ENCODE assay signal across 14 cellular contexts in the genomic region with DNA sequence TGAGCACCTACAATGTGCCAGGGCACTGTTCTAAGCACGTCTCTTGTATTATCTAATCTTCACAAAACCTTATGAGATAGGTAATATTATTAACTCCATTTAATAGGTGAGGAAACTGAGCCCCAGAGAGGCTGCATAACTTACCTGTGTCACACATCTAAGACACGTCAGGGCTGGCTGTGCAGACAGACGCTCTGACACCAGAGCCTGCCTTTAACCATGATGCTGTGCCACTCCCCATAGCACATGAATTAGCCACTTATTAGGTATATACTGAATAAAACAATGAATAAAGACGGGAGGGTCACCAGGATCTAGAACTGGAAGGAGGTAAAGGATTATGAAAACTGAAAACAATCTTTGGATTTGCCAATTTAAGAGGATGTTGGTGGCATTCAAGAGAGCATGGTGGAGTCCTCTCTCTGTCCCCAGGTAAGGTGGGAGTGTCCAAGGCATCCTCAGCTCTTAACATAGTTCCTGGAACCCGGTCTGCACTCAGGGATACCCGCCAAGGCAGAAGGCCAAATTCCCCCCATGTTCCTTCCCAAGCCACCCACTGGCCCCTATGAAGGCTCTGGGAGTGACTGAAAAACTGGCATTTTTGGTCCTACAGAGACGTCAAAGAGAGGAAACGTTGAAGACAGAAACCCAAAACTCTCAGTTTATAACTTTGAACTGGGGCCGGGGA.
DNase-seq lines count a peak whose midpoint lies in the region; ATAC-seq and TF ChIP-seq lines count a peak whose summit lies in the region.
"Had no signal": no experiment of that assay in that cellular context is flagged by ENCODE, and none has a peak within 500 bp of the region (broad histone marks: within the 10 kb centered on the region; RNA-seq: fewer than 3 reads in every experiment).

No MANE protein-coding gene starts in this region.

- DNase-seq in stimulated activated naive CD8-positive, alpha-beta T cell treated with anti-CD3 and anti-CD28 coated beads, Interleukin-15, Interleukin-2, amounts not matched to agents 100 U/mL and 50 U/mL, for 24 hours = no peak
- DNase-seq in activated CD8-positive, alpha-beta T cell treated with anti-CD3 and anti-CD28 coated beads for 36 hours = peak; percentile 15
- DNase-seq in immature natural killer cell (no peak), left cardiac atrium (no peak)
- DNase-seq in activated effector memory CD4-positive, alpha-beta T cell treated with Interleukin-2 at 50 U/mL for 16 hours = no peak
- DNase-seq: DMS153, left ventricle myocardium superior, MM.1S, NCI-H1694 treated with DMSO at 0.1 percent for 48 hours, pancreas, thyroid gland had no signal

- H3K27me3 Mint-ChIP-seq in stimulated activated naive CD8-positive, alpha-beta T cell treated with anti-CD3 and anti-CD28 coated beads, Interleukin-15, Interleukin-2, amounts not matched to agents 100 ng/mL and 50 ng/mL, for 24 hours = no peaks in the 10 kb centered on the region
- H3K27me3 Mint-ChIP-seq in activated CD8-positive, alpha-beta T cell treated with anti-CD3 and anti-CD28 coated beads for 36 hours = no peaks in the 10 kb centered on the region
- H3K27me3 Mint-ChIP-seq in immature natural killer cell (ENCODE audit: low read depth in 3 of 3) = peaks cover 0 to 7% (median 4%) of the 10 kb centered on the region in 3 donors

- intact Hi-C loops in activated CD8-positive, alpha-beta T cell treated with anti-CD3 and anti-CD28 coated beads for 36 hours (cut with micrococcal nuclease) = loop anchor here (10.0 kb wide), 1 partner anchor 478 kb away; a partner anchor contains a TSS
- intact Hi-C loops in left cardiac atrium (cut with DNase I) = no loop called here

- no peak for TF ChIP-seq CTCF in activated CD8-positive, alpha-beta T cell treated with anti-CD3 and anti-CD28 coated beads for 36 hours (IDR thresholded peaks at IDR 0.05)

- CTCF ChIA-PET in activated CD8-positive, alpha-beta T cell treated with anti-CD3 and anti-CD28 coated beads for 36 hours (lab: Charles Lee) = interaction anchor here (0.6 to 2.5 kb wide), 6 partner anchors 12 to 496 kb away, joined by 3 to 6 read pairs (median 4); no protein-coding TSS in a partner anchor

- H3K36me3 Mint-ChIP-seq in stimulated activated naive CD8-positive, alpha-beta T cell treated with anti-CD3 and anti-CD28 coated beads, Interleukin-15, Interleukin-2, amounts not matched to agents 100 ng/mL and 50 ng/mL, for 24 hours (ENCODE audit: low read depth) = no peaks in the 10 kb centered on the region
- H3K36me3 Mint-ChIP-seq in activated CD8-positive, alpha-beta T cell treated with anti-CD3 and anti-CD28 coated beads for 36 hours (ENCODE audit: low read depth) = peaks cover 3% of the 10 kb centered on the region
- H3K36me3 Mint-ChIP-seq in immature natural killer cell = no peaks in the 10 kb centered on the region
- H3K36me3 Mint-ChIP-seq: brain had no signal

- no peak for ATAC-seq in stimulated activated naive CD8-positive, alpha-beta T cell treated with anti-CD3 and anti-CD28 coated beads, Interleukin-15, Interleukin-2, amounts not matched to agents 100 U/mL and 50 U/mL, for 24 hours
- ATAC-seq in activated CD8-positive, alpha-beta T cell treated with anti-CD3 and anti-CD28 coated beads for 36 hours = peak; percentile 2
- no peak for ATAC-seq in left cardiac atrium
- no peak for ATAC-seq in GM18907 (IDR thresholded peaks at IDR 0.05; ENCODE audit: unreplicated experiment)
- ATAC-seq: left ventricle myocardium superior, pancreas had no signal

- no peaks in the 10 kb centered on the region for H3K9me3 Mint-ChIP-seq in stimulated activated naive CD8-positive, alpha-beta T cell treated with anti-CD3 and anti-CD28 coated beads, Interleukin-15, Interleukin-2, amounts not matched to agents 100 ng/mL and 50 ng/mL, for 24 hours
- H3K9me3 Mint-ChIP-seq in activated CD8-positive, alpha-beta T cell treated with anti-CD3 and anti-CD28 coated beads for 36 hours = no peaks in the 10 kb centered on the region
- no peaks in the 10 kb centered on the region for H3K9me3 Mint-ChIP-seq in immature natural killer cell
- H3K9me3 Mint-ChIP-seq: brain had no signal

- H3K4me3 Mint-ChIP-seq in stimulated activated naive CD8-positive, alpha-beta T cell treated with anti-CD3 and anti-CD28 coated beads, Interleukin-15, Interleukin-2, amounts not matched to agents 100 ng/mL and 50 ng/mL, for 24 hours = no peak overlapping the region
- peak overlapping the region; percentile 68 for H3K4me3 Mint-ChIP-seq in activated CD8-positive, alpha-beta T cell treated with anti-CD3 and anti-CD28 coated beads for 36 hours
- H3K4me3 Mint-ChIP-seq in immature natural killer cell = peak overlapping the region in 4 of 5 donors; percentile 5 to 59 (median 34)
- H3K4me3 Mint-ChIP-seq: brain had no signal

- POLR2A ChIA-PET in activated CD8-positive, alpha-beta T cell treated with anti-CD3 and anti-CD28 coated beads for 36 hours (lab: Charles Lee) = interaction anchor here (0.6 to 1.7 kb wide), 8 partner anchors 9 to 476 kb away, joined by 3 to 5 read pairs (median 3); no protein-coding TSS in a partner anchor

- H3K4me1 Mint-ChIP-seq in stimulated activated naive CD8-positive, alpha-beta T cell treated with anti-CD3 and anti-CD28 coated beads, Interleukin-15, Interleukin-2, amounts not matched to agents 100 ng/mL and 50 ng/mL, for 24 hours (ENCODE audit: low read depth) = peaks cover 86% of the 10 kb centered on the region
- H3K4me1 Mint-ChIP-seq in activated CD8-positive, alpha-beta T cell treated with anti-CD3 and anti-CD28 coated beads for 36 hours (ENCODE audit: low read depth) = peaks cover 80% of the 10 kb centered on the region
- H3K4me1 Mint-ChIP-seq in immature natural killer cell = peaks cover 41 to 49% of the 10 kb centered on the region in 2 donors

- H3K27ac Mint-ChIP-seq in stimulated activated naive CD8-positive, alpha-beta T cell treated with anti-CD3 and anti-CD28 coated beads, Interleukin-15, Interleukin-2, amounts not matched to agents 100 ng/mL and 50 ng/mL, for 24 hours = peak overlapping the region; percentile 83
- H3K27ac Mint-ChIP-seq in activated CD8-positive, alpha-beta T cell treated with anti-CD3 and anti-CD28 coated beads for 36 hours = peak overlapping the region; percentile 92
- H3K27ac Mint-ChIP-seq in immature natural killer cell = no peak overlapping the region

Comparison
In these comparisons a context has a peak if more than half of its experiments do, and no peak if none do; other contexts are left out.
1. H3K27ac Mint-ChIP-seq: peak in stimulated activated naive CD8-positive, alpha-beta T cell treated with anti-CD3 and anti-CD28 coated beads, Interleukin-15, Interleukin-2, amounts not matched to agents 100 ng/mL and 50 ng/mL, for 24 hours (single experiment) and activated CD8-positive, alpha-beta T cell treated with anti-CD3 and anti-CD28 coated beads for 36 hours (single experiment); none in immature natural killer cell (0 of 6).